Comparison of ENCODE assay signal across 11 cellular contexts in the genomic region with DNA sequence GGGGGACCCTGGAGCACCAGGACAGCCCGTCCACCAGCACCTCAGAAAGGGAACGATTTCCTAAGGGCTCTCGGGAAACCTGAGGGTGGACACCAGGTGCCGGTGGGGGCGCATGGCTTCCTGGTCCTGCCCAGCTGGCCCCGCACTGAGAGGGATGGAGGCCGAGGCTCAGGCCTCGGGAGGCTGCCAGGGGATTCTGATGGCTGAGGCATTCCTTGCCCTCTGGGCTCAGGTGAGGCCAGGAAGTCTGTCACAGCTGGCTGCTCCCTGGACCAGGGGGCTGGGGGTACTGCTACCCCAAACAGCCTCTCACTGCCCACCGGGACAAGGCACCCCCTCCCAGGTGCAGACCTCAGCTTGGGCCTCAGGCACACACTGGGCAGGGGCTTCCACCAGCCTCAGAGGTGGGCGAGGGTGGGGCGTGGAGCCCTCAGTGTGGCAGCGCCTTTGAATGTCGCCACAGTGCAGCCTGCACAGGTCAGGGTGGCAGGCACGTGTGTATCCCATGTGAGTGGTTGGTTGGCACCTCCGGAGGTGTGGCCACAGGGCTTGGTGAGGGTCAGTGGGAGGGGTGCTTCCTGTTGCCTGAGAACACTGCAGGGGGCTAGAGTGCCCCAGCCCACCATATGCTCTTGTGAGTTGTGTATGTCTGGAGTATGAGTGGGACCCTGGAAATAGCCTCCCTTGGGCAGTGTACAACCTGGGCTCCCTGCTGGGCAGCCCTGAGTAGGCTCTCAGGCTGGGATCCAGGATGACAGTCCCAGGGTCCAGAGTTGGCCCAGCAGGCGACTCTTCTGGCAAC.
"Had no signal": no experiment of that assay in that cellular context is flagged by ENCODE, and none has a peak within 500 bp of the region (broad histone marks: within the 10 kb centered on the region; RNA-seq: fewer than 3 reads in every experiment).

No MANE protein-coding gene starts in this region.

- DNase-seq: activated CD4-positive, CD25-positive, alpha-beta regulatory T cell; activated gamma-delta T cell treated with Interleukin-2 at 50 U/mL for 16 hours; activated naive CD8-positive, alpha-beta T cell treated with anti-CD3 and anti-CD28 coated beads for 36 hours; activated T-cell treated with anti-CD3 and anti-CD28 coated beads, Interleukin-2, amount 50 U/mL, for 48 hours; brain microvascular endothelial cell; endodermal cell; erythroblast; kidney glomerular epithelial cell; naive thymus-derived CD4-positive, alpha-beta T cell; small intestine; uterus had no signal

- ATAC-seq: naive thymus-derived CD4-positive, alpha-beta T cell had no signal
